ENCODE assay signal across 21 cellular contexts in the genomic region with DNA sequence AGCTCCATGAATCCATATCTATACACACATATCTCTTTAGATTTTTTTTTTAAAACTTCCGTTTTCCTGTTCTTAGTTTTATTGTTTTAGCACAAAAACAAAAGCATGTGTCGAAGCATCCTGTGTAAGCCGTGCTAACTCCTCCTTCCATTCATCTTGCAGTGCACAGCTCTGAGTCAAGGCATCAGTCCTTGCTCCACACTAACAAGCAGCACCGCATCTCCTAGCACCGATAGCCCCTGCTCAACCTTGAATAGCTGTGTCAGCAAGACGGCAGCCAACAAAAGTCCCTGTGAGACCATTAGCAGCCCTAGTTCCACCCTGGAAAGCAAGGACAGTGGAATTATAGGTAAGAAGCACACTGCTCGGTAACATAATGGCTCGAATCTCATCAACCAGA.
DNase-seq lines count a peak whose midpoint lies in the region; ATAC-seq and TF ChIP-seq lines count a peak whose summit lies in the region.
"Had no signal": no experiment of that assay in that cellular context is flagged by ENCODE, and none has a peak within 500 bp of the region (broad histone marks: within the 10 kb centered on the region; RNA-seq: fewer than 3 reads in every experiment).

No MANE protein-coding gene starts in this region.

- no peak for TF ChIP-seq EP300 in neural cell (conservative IDR thresholded peaks at IDR 0.05; ENCODE audit: poor library complexity, severe bottlenecking)
- no peak for TF ChIP-seq EP300 in SK-N-SH (IDR thresholded peaks at IDR 0.05; ENCODE audit: borderline replicate concordance in 1 of 2, low read depth in 1 of 2, low read length in 1 of 2)

- peak overlapping the region; percentile 35; the same call in 1 of the 2 replicates for H3K27ac ChIP-seq in DND-41 (ENCODE audit: low read length)
- peak overlapping the region; percentile 33 for H3K27ac ChIP-seq in neural cell (ENCODE audit: low read length)
- H3K27ac ChIP-seq in SK-N-SH (ENCODE audit: low read depth in 2 of 2, low read length in 1 of 2) = no peak overlapping the region
- H3K27ac ChIP-seq: epithelial cell of prostate, foreskin keratinocyte, hepatocyte, WERI-Rb-1 had no signal

- POLR2A ChIA-PET in SK-N-SH (lab: Yijun Ruan, JAX) = no interaction called here

- DNase-seq in DND-41 = no peak
- DNase-seq in NCI-H2227 (lab: John Stamatoyannopoulos, UW; ENCODE audit: unreplicated experiment) = peak; percentile 25
- peak; percentile 88 for DNase-seq in dermis blood vessel endothelial cell
- DNase-seq in SK-N-SH = no peak
- DNase-seq in stimulated activated CD4-positive, alpha-beta T cell treated with anti-CD3 and anti-CD28 coated beads, Interleukin-1b, Interleukin-23, amount 100 ng/mL, for 48 hours = no peak
- DNase-seq: activated CD4-positive, alpha-beta memory T cell treated with anti-CD3 and anti-CD28 coated beads for 36 hours; foreskin keratinocyte; GOT3; natural killer cell; NCI-H187; NCI-H226; Peyer's patch; posterior cingulate gyrus; stimulated activated CD4-positive, alpha-beta T cell treated with anti-CD3 and anti-CD28 coated beads, Interleukin-4, amount 100 ng/mL, for 24 hours; upper lobe of left lung; WERI-Rb-1 had no signal

- no peaks in the 10 kb centered on the region for H3K9me3 ChIP-seq in DND-41 (ENCODE audit: insufficient read depth, low read length, severe bottlenecking)
- H3K9me3 ChIP-seq in neural cell (ENCODE audit: low read length) = no peaks in the 10 kb centered on the region
- H3K9me3 ChIP-seq in SK-N-SH = no peaks in the 10 kb centered on the region
- H3K9me3 ChIP-seq: Peyer's patch, upper lobe of left lung had no signal

- over 99% methylated on average over 8 of the region's 8 CpGs for WGBS in SK-N-SH (ENCODE audit: low lambda C conversion rate)

- H3K4me1 ChIP-seq in DND-41 (ENCODE audit: insufficient read depth, low read length) (peaks cover 20% of the 10 kb centered on the region), SK-N-SH (ENCODE audit: control insufficient read depth in 1 of 2, insufficient read depth in 2 of 2, low read depth in 1 of 2, low read length in 1 of 2) (peaks cover 4 to 12% of the 10 kb centered on the region in 2 experiments; a peak in 2 of 4 replicates)

- no peak for TF ChIP-seq CTCF in DND-41 (IDR thresholded peaks at IDR 0.05; ENCODE audit: borderline replicate concordance, extremely low read depth, low read length, poor library complexity, severe bottlenecking)
- no peak for TF ChIP-seq CTCF in neural cell (IDR thresholded peaks at IDR 0.05; ENCODE audit: poor library complexity, severe bottlenecking)
- no peak for TF ChIP-seq CTCF in SK-N-SH (IDR thresholded peaks at IDR 0.05)

- H3K4me2 ChIP-seq in DND-41 (ENCODE audit: insufficient read depth, low read length) (no peak overlapping the region), neural cell (ENCODE audit: low read length) (no peak overlapping the region), SK-N-SH (no peak overlapping the region)
- H3K4me2 ChIP-seq: hepatocyte had no signal

- H3K36me3 ChIP-seq in DND-41 (ENCODE audit: insufficient read depth, low read length) = peaks cover 17% of the 10 kb centered on the region; the same call in 1 of the 2 replicates
- H3K36me3 ChIP-seq in neural cell (ENCODE audit: insufficient read depth, low read length) = no peaks in the 10 kb centered on the region
- peaks cover 10 to 48% of the 10 kb centered on the region in 2 experiments for H3K36me3 ChIP-seq in SK-N-SH (replicated peaks in 1 of 2; ENCODE audit: control insufficient read depth in 1 of 2, insufficient read depth in 2 of 2, low read length in 1 of 2)
- H3K36me3 ChIP-seq: Peyer's patch had no signal

- no peaks in the 10 kb centered on the region for H3K79me2 ChIP-seq in DND-41 (ENCODE audit: insufficient read depth, low read length)
- no peaks in the 10 kb centered on the region for H3K79me2 ChIP-seq in neural cell (replicated peaks; ENCODE audit: insufficient read depth, low read length)
- no peaks in the 10 kb centered on the region for H3K79me2 ChIP-seq in SK-N-SH (ENCODE audit: insufficient read depth)
- H3K79me2 ChIP-seq: hepatocyte had no signal

- TF ChIP-seq RAD21 in neural cell (conservative IDR thresholded peaks at IDR 0.05) (no peak), SK-N-SH (IDR thresholded peaks at IDR 0.05; ENCODE audit: low read length) (no peak)

- no peaks in the 10 kb centered on the region for H4K20me1 ChIP-seq in DND-41 (ENCODE audit: insufficient read depth, low read length)
- no peaks in the 10 kb centered on the region for H4K20me1 ChIP-seq in neural cell (ENCODE audit: insufficient read depth)
- no peaks in the 10 kb centered on the region for H4K20me1 ChIP-seq in SK-N-SH (ENCODE audit: insufficient read depth)

- H3K27me3 ChIP-seq in DND-41 (ENCODE audit: insufficient read depth, low read length, poor library complexity) (no peaks in the 10 kb centered on the region), neural cell (ENCODE audit: insufficient read depth, low read depth, low read length) (no peaks in the 10 kb centered on the region), SK-N-SH (ENCODE audit: insufficient read depth) (no peaks in the 10 kb centered on the region)
- H3K27me3 ChIP-seq: foreskin keratinocyte, hepatocyte, Peyer's patch, upper lobe of left lung had no signal

- H3K9ac ChIP-seq in DND-41 (ENCODE audit: low read depth, low read length) (no peak overlapping the region), neural cell (ENCODE audit: low read length) (peak overlapping the region; percentile 14), SK-N-SH (no peak overlapping the region)

- CTCF ChIA-PET in SK-N-SH (lab: Yijun Ruan, JAX) = interaction anchor here (1.5 kb wide), 1 partner anchor 12 kb away, joined by 3 read pairs; no protein-coding TSS in a partner anchor

- H3F3A ChIP-seq in neural cell (ENCODE audit: insufficient read depth, low read length, poor library complexity, severe bottlenecking) = no peaks in the 10 kb centered on the region
- H3F3A ChIP-seq in SK-N-SH (replicated peaks; ENCODE audit: insufficient read depth) = no peaks in the 10 kb centered on the region

- H2AFZ ChIP-seq in DND-41 (ENCODE audit: low read depth, low read length) (no peak overlapping the region), neural cell (ENCODE audit: low read depth, low read length) (no peak overlapping the region), SK-N-SH (ENCODE audit: low read depth) (no peak overlapping the region)
- H2AFZ ChIP-seq: hepatocyte had no signal

- H3K9me2 ChIP-seq in neural cell (ENCODE audit: insufficient read depth, low read length) = no peaks in the 10 kb centered on the region
- H3K9me2 ChIP-seq in SK-N-SH = no peaks in the 10 kb centered on the region

- H3K4me3 ChIP-seq in DND-41 (ENCODE audit: low read depth in 1 of 2, low read length in 2 of 2) = no peak overlapping the region
- H3K4me3 ChIP-seq in neural cell (ENCODE audit: low read length) = peak overlapping the region; percentile 37
- H3K4me3 ChIP-seq in SK-N-SH (ENCODE audit: low read depth in 2 of 2, low read length in 1 of 2) = no peak overlapping the region
- H3K4me3 ChIP-seq: hepatocyte, Peyer's patch, upper lobe of left lung had no signal

- ATAC-seq in DND-41 (ENCODE audit: insufficient read depth, low read depth) (no peak), HG02981 (IDR thresholded peaks at IDR 0.05; ENCODE audit: unreplicated experiment) (no peak), HG03196 (IDR thresholded peaks at IDR 0.05; ENCODE audit: unreplicated experiment) (no peak)
- ATAC-seq: foreskin keratinocyte, natural killer cell had no signal

TF ChIP-seq in neural cell, 6 proteins besides CTCF, POLR2A, EP300 and RAD21 (continues in another document):
- no peak for TF ChIP-seq POLR2AphosphoS5 (IDR thresholded peaks at IDR 0.05)
- no peak for TF ChIP-seq SMC3 (conservative IDR thresholded peaks at IDR 0.05; ENCODE audit: poor library complexity)
- TF ChIP-seq MXI1 (conservative IDR thresholded peaks at IDR 0.05; ENCODE audit: poor library complexity, severe bottlenecking) = no peak
- no peak for TF ChIP-seq TAF1 (IDR thresholded peaks at IDR 0.05; ENCODE audit: low read depth)

TF ChIP-seq in SK-N-SH, 30 proteins besides CTCF, POLR2A, EP300 and RAD21:
- TF ChIP-seq, protein P1, sequence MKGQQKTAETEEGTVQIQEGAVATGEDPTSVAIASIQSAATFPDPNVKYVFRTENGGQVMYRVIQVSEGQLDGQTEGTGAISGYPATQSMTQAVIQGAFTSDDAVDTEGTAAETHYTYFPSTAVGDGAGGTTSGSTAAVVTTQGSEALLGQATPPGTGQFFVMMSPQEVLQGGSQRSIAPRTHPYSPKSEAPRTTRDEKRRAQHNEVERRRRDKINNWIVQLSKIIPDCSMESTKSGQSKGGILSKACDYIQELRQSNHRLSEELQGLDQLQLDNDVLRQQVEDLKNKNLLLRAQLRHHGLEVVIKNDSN (IDR thresholded peaks at IDR 0.05; ENCODE audit: borderline replicate concordance, low read depth) = no peak
TF ChIP-seq in SK-N-SH: peak in this region for 0.

Comparison
In these comparisons a context has a peak if more than half of its experiments do, and no peak if none do; other contexts are left out.
1. DNase-seq: peak in NCI-H2227 (single experiment) and dermis blood vessel endothelial cell (single experiment); none in DND-41 (single experiment), SK-N-SH (single experiment) and stimulated activated CD4-positive, alpha-beta T cell treated with anti-CD3 and anti-CD28 coated beads, Interleukin-1b, Interleukin-23, amount 100 ng/mL, for 48 hours (single experiment).
2. H3K27ac ChIP-seq: peak in DND-41 (single experiment) and neural cell (single experiment); none in SK-N-SH (0 of 2).